In genomic region chr6:83429857-83430605, GRCh38 we compare ENCODE assay signal across 1 cellular context.
TF ChIP-seq lines count a peak whose summit lies in the region.

No MANE protein-coding gene starts in this region.

TF ChIP-seq in GM12878, 131 proteins besides CTCF, POLR2A, EP300 and RAD21 (continued from another document):
- TF ChIP-seq REST (IDR thresholded peaks at IDR 0.05; ENCODE audit: low read depth, low read length) (no peak), HDAC2 (IDR thresholded peaks at IDR 0.05) (no peak), FOS (IDR thresholded peaks at IDR 0.05; ENCODE audit: borderline replicate concordance, extremely low read depth, insufficient read length) (no peak), ETV6 (conservative IDR thresholded peaks at IDR 0.05 in 1 of 2, IDR thresholded peaks at IDR 0.05 in 1 of 2; ENCODE audit: borderline replicate concordance in 1 of 2, low read depth in 1 of 2) (no peak), SP1 (IDR thresholded peaks at IDR 0.05; ENCODE audit: low read depth, low read length) (no peak)
TF ChIP-seq in GM12878: peak in this region for 2.
